Comparison of ENCODE assay signal across 1 cellular context in genomic region chr17:81532490-81533287, GRCh38.
TF ChIP-seq lines count a peak whose summit lies in the region.

No MANE protein-coding gene starts in this region.

TF ChIP-seq in H1, 55 proteins besides CTCF, POLR2A, EP300 and RAD21:
- TF ChIP-seq, protein P1, sequence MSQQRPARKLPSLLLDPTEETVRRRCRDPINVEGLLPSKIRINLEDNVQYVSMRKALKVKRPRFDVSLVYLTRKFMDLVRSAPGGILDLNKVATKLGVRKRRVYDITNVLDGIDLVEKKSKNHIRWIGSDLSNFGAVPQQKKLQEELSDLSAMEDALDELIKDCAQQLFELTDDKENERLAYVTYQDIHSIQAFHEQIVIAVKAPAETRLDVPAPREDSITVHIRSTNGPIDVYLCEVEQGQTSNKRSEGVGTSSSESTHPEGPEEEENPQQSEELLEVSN (IDR thresholded peaks at IDR 0.05) = no peak
- TF ChIP-seq KDM4A (IDR thresholded peaks at IDR 0.05; ENCODE audit: low read depth, low read length, severe bottlenecking) (no peak), MAFK (IDR thresholded peaks at IDR 0.05; ENCODE audit: low read depth, low read length) (no peak), SP4 (IDR thresholded peaks at IDR 0.05; ENCODE audit: low read length) (no peak), NANOG (IDR thresholded peaks at IDR 0.05; ENCODE audit: insufficient read depth, low read depth, low read length, poor library complexity, severe bottlenecking) (no peak), BACH1 (IDR thresholded peaks at IDR 0.05; ENCODE audit: low read length) (no peak), SAP30 (IDR thresholded peaks at IDR 0.05; ENCODE audit: insufficient read depth, insufficient replicate concordance, low read length) (no peak), TAF1 (IDR thresholded peaks at IDR 0.05; ENCODE audit: low read depth, low read length) (no peak)
